Comparison of ENCODE assay signal across 1 cellular context in genomic region chr22:21573293-21573734, GRCh38.
TF ChIP-seq lines count a peak whose summit lies in the region.

No MANE protein-coding gene starts in this region.

TF ChIP-seq in H1, 55 proteins besides CTCF, POLR2A, EP300 and RAD21:
- TF ChIP-seq POLR2AphosphoS5 (IDR thresholded peaks at IDR 0.05; ENCODE audit: low read depth, low read length) (0 out of 2 replicates have a peak, but pooled peaks have one; percentile 37), E2F6 (IDR thresholded peaks at IDR 0.05) (no peak), NANOG (IDR thresholded peaks at IDR 0.05; ENCODE audit: insufficient read depth, low read depth, low read length, poor library complexity, severe bottlenecking) (no peak), SIN3A (conservative IDR thresholded peaks at IDR 0.05 in 1 of 2, IDR thresholded peaks at IDR 0.05 in 1 of 2; ENCODE audit: low read depth in 1 of 2, low read length in 2 of 2) (no peak), KDM4A (IDR thresholded peaks at IDR 0.05; ENCODE audit: low read depth, low read length, severe bottlenecking) (no peak), TAF1 (IDR thresholded peaks at IDR 0.05; ENCODE audit: low read depth, low read length) (no peak), HDAC6 (IDR thresholded peaks at IDR 0.05; ENCODE audit: low read depth, low read length) (no peak), ATF3 (IDR thresholded peaks at IDR 0.05; ENCODE audit: insufficient read depth, low read depth, low read length) (no peak)
